9 cellular contexts compared by ENCODE assay signal in the genomic region with DNA sequence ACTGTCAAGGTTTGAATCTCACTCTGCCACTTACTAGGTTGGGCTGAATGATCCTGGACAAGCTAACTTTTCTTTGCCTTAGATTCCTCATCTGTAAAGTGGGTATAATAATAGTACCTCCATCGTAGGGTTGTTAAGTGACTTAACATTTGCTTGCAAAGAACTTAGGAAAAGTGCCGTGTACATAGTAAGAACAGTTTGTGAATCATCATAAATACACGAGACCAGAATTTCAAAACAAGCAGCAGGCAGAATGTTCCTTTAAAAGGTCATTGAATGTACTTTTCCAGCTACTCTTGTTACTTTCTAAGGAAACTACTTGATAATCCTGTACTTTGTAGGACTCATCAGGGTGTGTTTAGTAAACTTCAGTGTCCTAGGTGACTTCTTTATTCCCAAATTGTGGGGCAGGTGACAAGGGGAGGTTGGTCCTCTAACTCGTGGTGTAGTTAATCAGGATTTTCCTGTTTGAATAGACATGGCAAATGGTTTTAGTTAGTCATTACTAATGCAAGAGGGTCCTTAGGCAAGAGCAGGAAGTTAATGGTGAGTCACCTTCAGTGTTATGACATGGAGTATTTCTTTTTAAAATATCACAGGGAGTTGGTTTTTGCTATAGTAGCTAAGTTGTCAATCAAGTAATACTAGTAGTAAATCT.
DNase-seq lines count a peak whose midpoint lies in the region; ATAC-seq and TF ChIP-seq lines count a peak whose summit lies in the region.
"Had no signal": no experiment of that assay in that cellular context is flagged by ENCODE, and none has a peak within 500 bp of the region (broad histone marks: within the 10 kb centered on the region; RNA-seq: fewer than 3 reads in every experiment).

No MANE protein-coding gene starts in this region.

- peaks cover 0 to 8% of the 10 kb centered on the region in 2 donors for H3K9me3 Mint-ChIP-seq in activated naive CD4-positive, alpha-beta T cell treated with anti-CD3 and anti-CD28 coated beads, Interleukin-2, amount 50 U/mL, for 72 hours
- H3K9me3 Mint-ChIP-seq in activated naive CD4-positive, alpha-beta T cell treated with anti-CD3 and anti-CD28 coated beads, Interleukin-2, amount 10 ng/mL, durations not matched to agents 7 days and 5 days: no peaks in the 10 kb centered on the region

- no peak for DNase-seq in activated naive CD4-positive, alpha-beta T cell treated with anti-CD3 and anti-CD28 coated beads, Interleukin-2, amount 50 U/mL, for 72 hours (ENCODE audit: low spot score in 2 of 2)
- DNase-seq in activated naive CD4-positive, alpha-beta T cell treated with anti-CD3 and anti-CD28 coated beads, Interleukin-2, amount 10 ng/mL, durations not matched to agents 7 days and 5 days: no peak
- DNase-seq in astrocyte of the cerebellum (ENCODE audit: low read depth) (peak; percentile 51), left colon (no peak), activated gamma-delta T cell (lab: John Stamatoyannopoulos, UW) (no peak), pons (ENCODE audit: low spot score) (no peak)

- peak overlapping the region; percentile 71 for H3K27ac ChIP-seq in urinary bladder (ENCODE audit: low read depth)
- H3K27ac ChIP-seq: C4-2B had no signal

- H3K4me1 ChIP-seq in urinary bladder (ENCODE audit: insufficient read depth): no peaks in the 10 kb centered on the region

- peak; percentile 44 to 77 for ATAC-seq in activated naive CD4-positive, alpha-beta T cell treated with anti-CD3 and anti-CD28 coated beads, Interleukin-2, amount 50 U/mL, for 72 hours
- ATAC-seq in left colon: peak; percentile 90
- no peak for ATAC-seq in HG02938 (IDR thresholded peaks at IDR 0.05; ENCODE audit: unreplicated experiment)

- TF ChIP-seq CTCF in astrocyte of the cerebellum (IDR thresholded peaks at IDR 0.05; ENCODE audit: low read depth, low read length, missing control alignments): no peak

- H3K36me3 ChIP-seq in urinary bladder (ENCODE audit: insufficient read depth): no peaks in the 10 kb centered on the region

- in situ Hi-C loops in astrocyte of the cerebellum (cut with HindIII; ENCODE audit: low sequenced_read_pairs): no loop called here

- H3K27ac Mint-ChIP-seq in activated naive CD4-positive, alpha-beta T cell treated with anti-CD3 and anti-CD28 coated beads, Interleukin-2, amount 50 U/mL, for 72 hours: peak overlapping the region in 1 of 2 donors; percentile 56
- H3K27ac Mint-ChIP-seq in activated naive CD4-positive, alpha-beta T cell treated with anti-CD3 and anti-CD28 coated beads, Interleukin-2, amount 10 ng/mL, durations not matched to agents 7 days and 5 days: no peak overlapping the region

- CTCF ChIA-PET in activated naive CD4-positive, alpha-beta T cell treated with anti-CD3 and anti-CD28 coated beads, Interleukin-2, amount 10 ng/mL, durations not matched to agents 7 days and 5 days (lab: Charles Lee): no interaction called here

- no peak overlapping the region for H3K4me3 Mint-ChIP-seq in activated naive CD4-positive, alpha-beta T cell treated with anti-CD3 and anti-CD28 coated beads, Interleukin-2, amount 10 ng/mL, durations not matched to agents 7 days and 5 days

- no peaks in the 10 kb centered on the region for H3K36me3 Mint-ChIP-seq in activated naive CD4-positive, alpha-beta T cell treated with anti-CD3 and anti-CD28 coated beads, Interleukin-2, amount 50 U/mL, for 72 hours
- no peaks in the 10 kb centered on the region for H3K36me3 Mint-ChIP-seq in activated naive CD4-positive, alpha-beta T cell treated with anti-CD3 and anti-CD28 coated beads, Interleukin-2, amount 10 ng/mL, durations not matched to agents 7 days and 5 days

- H3K4me3 ChIP-seq in astrocyte of the cerebellum (ENCODE audit: low read depth, low read length): no peak overlapping the region
- no peak overlapping the region for H3K4me3 ChIP-seq in urinary bladder (ENCODE audit: low read depth, low read length)

- 37% methylated on average over 4 of the region's 4 CpGs for WGBS in urinary bladder

- no peaks in the 10 kb centered on the region for H3K27me3 Mint-ChIP-seq in activated naive CD4-positive, alpha-beta T cell treated with anti-CD3 and anti-CD28 coated beads, Interleukin-2, amount 10 ng/mL, durations not matched to agents 7 days and 5 days

- intact Hi-C loops in left colon (cut with DNase I, micrococcal nuclease): no loop called here

- no peaks in the 10 kb centered on the region for H3K4me1 Mint-ChIP-seq in activated naive CD4-positive, alpha-beta T cell treated with anti-CD3 and anti-CD28 coated beads, Interleukin-2, amount 10 ng/mL, durations not matched to agents 7 days and 5 days
